In genomic region chr4:169151671-169152070, GRCh38 we compare ENCODE assay signal across 29 cellular contexts.
DNase-seq lines count a peak whose midpoint lies in the region; ATAC-seq, FAIRE-seq and TF ChIP-seq lines count a peak whose summit lies in the region.
"Had no signal": no experiment of that assay in that cellular context is flagged by ENCODE, and none has a peak within 500 bp of the region (broad histone marks: within the 10 kb centered on the region; RNA-seq: fewer than 3 reads in every experiment).

No MANE protein-coding gene starts in this region.

- H4K91ac ChIP-seq in mesenchymal stem cell (ENCODE audit: low read length), result no peak overlapping the region

- H4K20me1 ChIP-seq in SK-N-SH (ENCODE audit: insufficient read depth), result peaks cover 3% of the 10 kb centered on the region; the same call in 1 of the 2 replicates
- H4K20me1 ChIP-seq in osteoblast (ENCODE audit: insufficient read depth, low read length), result peaks cover 4% of the 10 kb centered on the region

- no peak overlapping the region for H3K27ac Mint-ChIP-seq in WTC11
- H3K27ac Mint-ChIP-seq: activated naive CD4-positive, alpha-beta T cell treated with anti-CD3 and anti-CD28 coated beads for 36 hours; CD8-positive, alpha-beta T cell; nephron had no signal

- no peak overlapping the region for H2BK5ac ChIP-seq in mesenchymal stem cell (ENCODE audit: low read depth, low read length, poor library complexity, severe bottlenecking)

- H3K36me3 ChIP-seq in SK-N-SH (replicated peaks in 1 of 2; ENCODE audit: control insufficient read depth in 1 of 2, insufficient read depth in 2 of 2, low read length in 1 of 2) (peaks cover 45 to 81% of the 10 kb centered on the region in 2 experiments), osteoblast (ENCODE audit: insufficient read depth, low read length) (peaks cover 79% of the 10 kb centered on the region), mesenchymal stem cell (ENCODE audit: control insufficient read depth in 1 of 2, insufficient read depth in 2 of 2, low read depth in 1 of 2, low read length in 2 of 2) (peaks cover 3 to 80% of the 10 kb centered on the region in 2 experiments)

- CTCF ChIA-PET in SK-N-SH (lab: Yijun Ruan, JAX), result no interaction called here
- CTCF ChIA-PET in WTC11 (lab: Charles Lee), result interaction anchor here (2.1 kb wide), 1 partner anchor 106 kb away, joined by 6 read pairs; no protein-coding TSS in a partner anchor

- H3K14ac ChIP-seq in mesenchymal stem cell (ENCODE audit: low read length in 2 of 2), result no peak overlapping the region

- peaks cover 21% of the 10 kb centered on the region for H3K4me1 Mint-ChIP-seq in WTC11
- H3K4me1 Mint-ChIP-seq: central memory CD8-positive, alpha-beta T cell had no signal

- no peak for TF ChIP-seq RAD21 in SK-N-SH (IDR thresholded peaks at IDR 0.05; ENCODE audit: low read length)

- no peak overlapping the region for H2BK120ac ChIP-seq in mesenchymal stem cell (ENCODE audit: low read depth, low read length)

- H3K9me2 ChIP-seq in SK-N-SH, result no peaks in the 10 kb centered on the region

- H3K9me3 ChIP-seq in SK-N-SH (no peaks in the 10 kb centered on the region), osteoblast (ENCODE audit: low read depth, low read length) (no peaks in the 10 kb centered on the region), mesenchymal stem cell (ENCODE audit: control insufficient read depth, low read length) (no peaks in the 10 kb centered on the region)
- H3K9me3 ChIP-seq: lower lobe of right lung, mucosa of descending colon, SJSA1, vagina had no signal

- 0 out of 4 replicates have a peak, but pooled peaks of 1 of the 2 experiments have one; percentile 14 for TF ChIP-seq EP300 in SK-N-SH (IDR thresholded peaks at IDR 0.05; ENCODE audit: borderline replicate concordance in 1 of 2, low read depth in 1 of 2, low read length in 1 of 2)

- no peak for TF ChIP-seq CTCF in SK-N-SH (IDR thresholded peaks at IDR 0.05)
- no peak for TF ChIP-seq CTCF in osteoblast (IDR thresholded peaks at IDR 0.05; ENCODE audit: extremely low read depth, low read depth, low read length)
- TF ChIP-seq CTCF in WTC11 (IDR thresholded peaks at IDR 0.05), result no peak

- H3K9me3 Mint-ChIP-seq in WTC11, result no peaks in the 10 kb centered on the region
- H3K9me3 Mint-ChIP-seq: activated naive CD4-positive, alpha-beta T cell treated with anti-CD3 and anti-CD28 coated beads for 36 hours; CD8-positive, alpha-beta T cell; central memory CD8-positive, alpha-beta T cell; nephron had no signal

- no peak overlapping the region for H2BK15ac ChIP-seq in mesenchymal stem cell (ENCODE audit: low read depth, poor library complexity, severe bottlenecking)

- H3F3A ChIP-seq in SK-N-SH (replicated peaks; ENCODE audit: insufficient read depth), result peaks cover 32% of the 10 kb centered on the region

- POLR2A ChIA-PET in SK-N-SH (lab: Yijun Ruan, JAX) (no interaction called here), WTC11 (lab: Charles Lee) (no interaction called here)

- WGBS in SK-N-SH (ENCODE audit: low lambda C conversion rate), result 59% methylated on average over 2 of the region's 2 CpGs
- WGBS in mesenchymal stem cell, result no CpG with 5 or more reads among the region's 2 CpGs

- H2BK12ac ChIP-seq in mesenchymal stem cell (ENCODE audit: low read length in 2 of 2), result no peak overlapping the region

- H3K27ac ChIP-seq in SK-N-SH (ENCODE audit: low read depth in 2 of 2, low read length in 1 of 2) (peak overlapping the region in 1 of 2 experiments; percentile 83; a peak in 2 of 4 replicates), osteoblast (ENCODE audit: low read depth, low read length) (peak overlapping the region; percentile 84), mesenchymal stem cell (ENCODE audit: low read length, poor library complexity, severe bottlenecking) (no peak overlapping the region)
- H3K27ac ChIP-seq: epithelial cell of prostate, lower lobe of right lung, SJSA1, vagina had no signal

- H3K4me3 ChIP-seq in SK-N-SH (ENCODE audit: low read depth in 2 of 2, low read length in 1 of 2) (no peak overlapping the region), osteoblast (ENCODE audit: insufficient read depth, low read length) (no peak overlapping the region), mesenchymal stem cell (ENCODE audit: insufficient read depth in 1 of 2, low read depth in 1 of 2, low read length in 2 of 2) (no peak overlapping the region)
- H3K4me3 ChIP-seq: lower lobe of right lung, mucosa of descending colon, SJSA1, vagina had no signal

- no peak overlapping the region for H3K4ac ChIP-seq in mesenchymal stem cell (ENCODE audit: low read depth in 1 of 2, low read length in 2 of 2)

- H3K79me2 ChIP-seq in SK-N-SH (ENCODE audit: insufficient read depth), result peaks cover 71% of the 10 kb centered on the region
- peaks cover 78% of the 10 kb centered on the region for H3K79me2 ChIP-seq in osteoblast (ENCODE audit: insufficient read depth, low read length)

- H3K27me3 Mint-ChIP-seq in WTC11 (ENCODE audit: low read depth), result no peaks in the 10 kb centered on the region

- H3K18ac ChIP-seq in mesenchymal stem cell (ENCODE audit: low read depth in 1 of 2, low read length in 2 of 2), result no peak overlapping the region

- ATAC-seq in left lobe of liver (no peak), WTC11 (no peak)
- ATAC-seq: CD8-positive, alpha-beta T cell; mucosa of descending colon; right cardiac atrium; stimulated activated naive CD8-positive, alpha-beta T cell treated with anti-CD3 and anti-CD28 coated beads, Interleukin-15, Interleukin-2, amounts not matched to agents 100 U/mL and 50 U/mL, for 24 hours had no signal

- H3K27me3 ChIP-seq in SK-N-SH (ENCODE audit: insufficient read depth) (no peaks in the 10 kb centered on the region), osteoblast (ENCODE audit: insufficient read depth, low read length) (no peaks in the 10 kb centered on the region), mesenchymal stem cell (ENCODE audit: control insufficient read depth in 1 of 2, insufficient read depth in 1 of 2, low read length in 2 of 2) (no peaks in the 10 kb centered on the region)
- H3K27me3 ChIP-seq: SJSA1, vagina had no signal

- H4K8ac ChIP-seq in mesenchymal stem cell (ENCODE audit: low read length), result no peak overlapping the region

- H3K79me1 ChIP-seq in mesenchymal stem cell (replicated peaks; ENCODE audit: low read length, poor library complexity, severe bottlenecking), result peaks cover 19% of the 10 kb centered on the region

- H3K4me2 ChIP-seq in SK-N-SH (peak overlapping the region; percentile 4; the same call in 1 of the 2 replicates), osteoblast (ENCODE audit: insufficient read depth, low read length) (peak overlapping the region; percentile 43), mesenchymal stem cell (ENCODE audit: low read length, poor library complexity, severe bottlenecking) (no peak overlapping the region)

- DNase-seq in EH (ENCODE audit: low read depth) (peak; percentile 65), SK-N-SH (no peak), osteoblast (ENCODE audit: insufficient read length, low spot score, missing footprints) (no peak), left lobe of liver (ENCODE audit: low spot score) (no peak), mesenchymal stem cell (no peak), H4 (ENCODE audit: low spot score) (no peak), WTC11 (ENCODE audit: low spot score) (no peak)
- DNase-seq: activated CD4-positive, alpha-beta T cell treated with anti-CD3 and anti-CD28 coated beads for 48 hours; activated naive CD4-positive, alpha-beta T cell treated with anti-CD3 and anti-CD28 coated beads for 36 hours; activated T-cell treated with anti-CD3 and anti-CD28 coated beads, Interleukin-2, amount 50 U/mL, for 48 hours; AML-193; CD8-positive, alpha-beta T cell; KG1; kidney; lower lobe of right lung; mucosa of descending colon; NCI-H146; NCI-H524; right cardiac atrium; stimulated activated CD4-positive, alpha-beta T cell treated with anti-CD3 and anti-CD28 coated beads, Interleukin-4, amount 100 ng/mL, for 4 hours; stimulated activated naive CD8-positive, alpha-beta T cell treated with anti-CD3 and anti-CD28 coated beads, Interleukin-15, Interleukin-2, amounts not matched to agents 100 U/mL and 50 U/mL, for 24 hours had no signal

- FAIRE-seq in endometrium (lab: Jason Lieb, UNC), result peak; percentile 43
- FAIRE-seq: G401.6, kidney, RCC 7860 had no signal

- H3K4me1 ChIP-seq in SK-N-SH (ENCODE audit: control insufficient read depth in 1 of 2, insufficient read depth in 2 of 2, low read depth in 1 of 2, low read length in 1 of 2) (peaks cover 0 to 43% of the 10 kb centered on the region in 2 experiments; a peak in 2 of 4 replicates), osteoblast (ENCODE audit: insufficient read depth, low read length) (peaks cover 79% of the 10 kb centered on the region), mesenchymal stem cell (ENCODE audit: control insufficient read depth, insufficient read depth, low read depth, low read length) (peaks cover 2% of the 10 kb centered on the region)
- H3K4me1 ChIP-seq: vagina had no signal

- H2AK5ac ChIP-seq in mesenchymal stem cell (ENCODE audit: low read length, severe bottlenecking), result no peak overlapping the region

- H3K4me3 Mint-ChIP-seq in WTC11, result no peak overlapping the region
- H3K4me3 Mint-ChIP-seq: activated naive CD4-positive, alpha-beta T cell treated with anti-CD3 and anti-CD28 coated beads for 36 hours; CD8-positive, alpha-beta T cell; central memory CD8-positive, alpha-beta T cell; nephron had no signal

- H3K23ac ChIP-seq in mesenchymal stem cell (ENCODE audit: low read length in 2 of 2), result no peak overlapping the region

- peaks cover 4% of the 10 kb centered on the region; the same call in 1 of the 2 replicates for H3K36me3 Mint-ChIP-seq in WTC11
- H3K36me3 Mint-ChIP-seq: CD8-positive, alpha-beta T cell had no signal

- H3K9ac ChIP-seq in SK-N-SH, result 0 out of 2 replicates have a peak overlapping the region, but pooled peaks have one; percentile 11
- no peak overlapping the region for H3K9ac ChIP-seq in mesenchymal stem cell (ENCODE audit: low read length)

- H2AFZ ChIP-seq in SK-N-SH (ENCODE audit: low read depth) (no peak overlapping the region), osteoblast (ENCODE audit: low read length) (no peak overlapping the region), mesenchymal stem cell (ENCODE audit: low read depth, low read length) (no peak overlapping the region)

TF ChIP-seq in WTC11, 78 proteins besides CTCF, POLR2A, EP300 and RAD21:
- no peak for TF ChIP-seq TEAD1 (CRISPR knock-in tag; IDR thresholded peaks at IDR 0.05)
